In the genomic region with DNA sequence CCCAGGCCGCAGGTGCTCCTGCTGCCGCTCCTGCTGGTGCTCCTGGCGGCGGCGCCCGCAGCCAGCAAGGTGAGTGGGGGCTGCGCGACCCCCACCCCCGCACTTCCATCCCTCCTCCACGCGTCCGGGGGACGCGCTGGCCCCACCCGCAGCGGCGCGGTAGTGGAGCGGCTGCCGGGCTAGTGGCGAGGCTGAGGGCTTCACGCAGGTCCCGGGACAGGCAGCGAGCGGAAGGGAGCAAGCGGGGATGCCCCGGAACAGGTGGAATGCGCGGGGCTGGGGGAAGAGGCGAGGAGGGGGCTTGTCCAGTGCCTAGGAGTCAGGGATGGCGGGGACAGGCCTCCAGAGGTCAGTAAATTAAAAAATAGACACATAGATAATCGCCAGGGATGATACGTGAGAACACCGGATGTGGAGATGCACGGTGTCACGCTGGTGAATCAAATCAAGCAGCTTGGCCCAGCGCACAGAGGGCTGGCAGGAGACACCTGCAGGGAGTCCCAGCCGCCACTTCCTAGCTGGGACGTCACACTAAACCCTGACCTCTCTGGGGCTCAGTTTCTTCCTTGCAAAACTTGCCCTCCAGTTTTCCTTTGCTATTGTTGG, we compare ENCODE assay signal across 8 cellular contexts. TPM values are rescaled to one million over a fixed set of nuclear protein-coding genes. Genes with fewer than 3 reads are reported as not detected.
DNase-seq lines count a peak whose midpoint lies in the region; ATAC-seq and TF ChIP-seq lines count a peak whose summit lies in the region.

No MANE protein-coding gene starts in this region.

- H2AFZ ChIP-seq in H9 (ENCODE audit: low read length) (no peak overlapping the region), MM.1S (ENCODE audit: low read length) (peak overlapping the region; percentile 95)

- H3K79me2 ChIP-seq in H9 (ENCODE audit: insufficient read depth, low read length) (no peaks in the 10 kb centered on the region), MM.1S (ENCODE audit: low read length) (peaks cover 57% of the 10 kb centered on the region)

- peak; percentile 64 for ATAC-seq in mucosa of descending colon

- no peaks in the 10 kb centered on the region for H3K9me3 ChIP-seq in H9 (ENCODE audit: control insufficient read depth, low read depth, low read length)
- H3K9me3 ChIP-seq in MM.1S (replicated peaks; ENCODE audit: insufficient read depth, low read length): no peaks in the 10 kb centered on the region
- no peaks in the 10 kb centered on the region for H3K9me3 ChIP-seq in mucosa of descending colon

- H3K36me3 ChIP-seq in MM.1S (replicated peaks; ENCODE audit: insufficient read depth, low read length): no peaks in the 10 kb centered on the region
- no peaks in the 10 kb centered on the region for H3K36me3 ChIP-seq in mucosa of descending colon (ENCODE audit: low read depth)

- H3K4me3 ChIP-seq in MM.1S (ENCODE audit: low read length): peak overlapping the region; percentile 98
- H3K4me3 ChIP-seq in coronary artery: peak overlapping the region; percentile 85
- no peak overlapping the region for H3K4me3 ChIP-seq in mucosa of descending colon

- no peaks in the 10 kb centered on the region for H3K36me3 Mint-ChIP-seq in activated CD4-positive, alpha-beta T cell treated with anti-CD3 and anti-CD28 coated beads, Interleukin-2, amount 10 ng/mL, durations not matched to agents 24 days and 14 days (ENCODE audit: low read depth)
- H3K36me3 Mint-ChIP-seq in H9 (ENCODE audit: insufficient read depth in 1 of 3, low read depth in 3 of 3): no peaks in the 10 kb centered on the region; a peak in 1 of 7 replicates

- intact Hi-C loops in activated CD4-positive, alpha-beta T cell treated with anti-CD3 and anti-CD28 coated beads, Interleukin-2, amount 10 ng/mL, durations not matched to agents 24 days and 14 days (cut with micrococcal nuclease): no loop called here
- intact Hi-C loops in mucosa of descending colon (cut with DNase I, micrococcal nuclease): no loop called here

- H2BK12ac ChIP-seq in H9 (ENCODE audit: insufficient read length, low read depth, low read length): no peak overlapping the region

- peak overlapping the region; percentile 67 for H3K4me3 Mint-ChIP-seq in activated CD4-positive, alpha-beta T cell treated with anti-CD3 and anti-CD28 coated beads, Interleukin-2, amount 10 ng/mL, durations not matched to agents 24 days and 14 days
- H3K4me3 Mint-ChIP-seq in H9: peak overlapping the region; percentile 74 to 82

- H2BK5ac ChIP-seq in H9 (ENCODE audit: insufficient read length, low read length): no peak overlapping the region

- H4K5ac ChIP-seq in H9 (ENCODE audit: insufficient read length, low read depth, low read length): no peak overlapping the region

- no peaks in the 10 kb centered on the region for H3K79me1 ChIP-seq in H9 (ENCODE audit: insufficient read depth, low read depth, low read length, poor library complexity, severe bottlenecking)

- no peak overlapping the region for H3K27ac Mint-ChIP-seq in activated CD4-positive, alpha-beta T cell treated with anti-CD3 and anti-CD28 coated beads, Interleukin-2, amount 10 ng/mL, durations not matched to agents 24 days and 14 days
- H3K27ac Mint-ChIP-seq in H9: no peak overlapping the region

- H3K56ac ChIP-seq in H9 (ENCODE audit: insufficient read length, low read depth, low read length): no peak overlapping the region

- peak overlapping the region; percentile 73 for H3K4me2 ChIP-seq in H9 (ENCODE audit: insufficient read depth, insufficient read length, low read length)
- H3K4me2 ChIP-seq in MM.1S (ENCODE audit: low read depth, low read length): peak overlapping the region; percentile 94

- H3K9me3 Mint-ChIP-seq in activated CD4-positive, alpha-beta T cell treated with anti-CD3 and anti-CD28 coated beads, Interleukin-2, amount 10 ng/mL, durations not matched to agents 24 days and 14 days: no peaks in the 10 kb centered on the region
- H3K9me3 Mint-ChIP-seq in H9: no peaks in the 10 kb centered on the region; a peak in 1 of 5 replicates

- WGBS in H9 (ENCODE audit: extremely low coverage, insufficient read length, low lambda C conversion rate): no CpG with 5 or more reads among the region's 39 CpGs

- peak; percentile 65 for DNase-seq in activated CD4-positive, alpha-beta T cell treated with anti-CD3 and anti-CD28 coated beads, Interleukin-2, amount 10 ng/mL, durations not matched to agents 24 days and 14 days
- no peak for DNase-seq in activated CD4-positive, alpha-beta T cell treated with anti-CD3 and anti-CD28 coated beads for 4 hours
- DNase-seq in H9 (peak; percentile 55), MM.1S (peak; percentile 84), coronary artery (ENCODE audit: low spot score) (no peak), mucosa of descending colon (peak; percentile 27 to 65 (median 42)), DMS153 treated with DMSO at 0.1 percent for 48 hours (lab: John Stamatoyannopoulos, UW; ENCODE audit: unreplicated experiment) (no peak), T1000 (lab: John Stamatoyannopoulos, UW) (no peak)

- no peak overlapping the region for H2BK20ac ChIP-seq in H9 (ENCODE audit: low read depth, low read length, poor library complexity, severe bottlenecking)

- H4K8ac ChIP-seq in H9 (replicated peaks; ENCODE audit: insufficient read length, low read depth, low read length): no peak overlapping the region

- H3K27ac ChIP-seq in H9 (ENCODE audit: insufficient read length, low read depth, low read length) (no peak overlapping the region), MM.1S (ENCODE audit: low read length) (peak overlapping the region; percentile 95), coronary artery (peak overlapping the region; percentile 75 to 88)

- TF ChIP-seq CTCF in H9 (conservative IDR thresholded peaks at IDR 0.05) (no peak), MM.1S (IDR thresholded peaks at IDR 0.05; ENCODE audit: low read length) (no peak), coronary artery (IDR thresholded peaks at IDR 0.05) (no peak), mucosa of descending colon (IDR thresholded peaks at IDR 0.05) (no peak)

- no peaks in the 10 kb centered on the region; the same call in 1 of the 2 replicates for H3K4me1 ChIP-seq in H9 (ENCODE audit: insufficient read depth, low read length)
- H3K4me1 ChIP-seq in MM.1S (ENCODE audit: low read length): peaks cover 30% of the 10 kb centered on the region
- peaks cover 15% of the 10 kb centered on the region for H3K4me1 ChIP-seq in mucosa of descending colon (ENCODE audit: low read depth)

- peaks cover 14% of the 10 kb centered on the region for H3K23me2 ChIP-seq in H9 (ENCODE audit: insufficient read length, low read depth, low read length, poor library complexity, severe bottlenecking)

- no peak overlapping the region for H2BK120ac ChIP-seq in H9 (ENCODE audit: low read depth, low read length, poor library complexity, severe bottlenecking)

- no peak overlapping the region for H3K23ac ChIP-seq in H9 (ENCODE audit: insufficient read length, low read depth, low read length)

- no peak overlapping the region for H3K18ac ChIP-seq in H9 (ENCODE audit: insufficient read length, low read depth, low read length)

- H3K9me2 ChIP-seq in MM.1S (replicated peaks; ENCODE audit: insufficient read depth, low read length): no peaks in the 10 kb centered on the region

- H4K20me1 ChIP-seq in H9 (ENCODE audit: control insufficient read depth, insufficient read depth, insufficient read length) (no peaks in the 10 kb centered on the region), MM.1S (ENCODE audit: insufficient read depth, low read length) (no peaks in the 10 kb centered on the region)

- H3K27me3 ChIP-seq in H9 (ENCODE audit: insufficient read depth, low read length) (peaks cover 6% of the 10 kb centered on the region; the same call in 1 of the 2 replicates), MM.1S (replicated peaks; ENCODE audit: insufficient read depth, low read length) (no peaks in the 10 kb centered on the region)

- peaks cover 23% of the 10 kb centered on the region for H3F3A ChIP-seq in MM.1S (ENCODE audit: insufficient read depth, low read length)

- H2AK5ac ChIP-seq in H9 (ENCODE audit: insufficient read length, low read length): no peak overlapping the region

- no peak overlapping the region for H3K9ac ChIP-seq in H9 (ENCODE audit: extremely low read depth, insufficient read length, low read length)
- peak overlapping the region; percentile 92 for H3K9ac ChIP-seq in MM.1S (ENCODE audit: low read length)

- H2BK15ac ChIP-seq in H9 (ENCODE audit: low read depth, low read length): no peak overlapping the region

- no peak overlapping the region for H4K91ac ChIP-seq in H9 (ENCODE audit: insufficient read length, low read depth, low read length)

- peaks cover 50% of the 10 kb centered on the region for H3K27me3 Mint-ChIP-seq in activated CD4-positive, alpha-beta T cell treated with anti-CD3 and anti-CD28 coated beads, Interleukin-2, amount 10 ng/mL, durations not matched to agents 24 days and 14 days
- H3K27me3 Mint-ChIP-seq in H9 (ENCODE audit: low read depth): peaks cover 55% of the 10 kb centered on the region

- no peak overlapping the region for H3K4ac ChIP-seq in H9 (ENCODE audit: low read depth, low read length)

- H3K4me1 Mint-ChIP-seq in activated CD4-positive, alpha-beta T cell treated with anti-CD3 and anti-CD28 coated beads, Interleukin-2, amount 10 ng/mL, durations not matched to agents 24 days and 14 days: peaks cover 4% of the 10 kb centered on the region
- H3K4me1 Mint-ChIP-seq in H9: peaks cover 10 to 19% of the 10 kb centered on the region in 2 experiments

- no peak overlapping the region for H3T11ph ChIP-seq in H9 (ENCODE audit: low read length)

- H3K14ac ChIP-seq in H9 (ENCODE audit: insufficient read depth, low read length): no peak overlapping the region; the same call in 1 of the 2 replicates

RNA-seq across cellular contexts. Expression of gene COL4A3, which starts 0.4 kb away (rescaled TPM):
- total RNA-seq in activated CD4-positive, alpha-beta T cell treated with anti-CD3 and anti-CD28 coated beads, Interleukin-2, amount 10 ng/mL, durations not matched to agents 24 days and 14 days: not detected in 2 replicates
- total RNA-seq in H9 (2021): 0.15 and 0.64 TPM in 2 replicates
- under 1 TPM; 0.16 to 0.36 (median 0.32) TPM for total RNA-seq in mucosa of descending colon

RNA-seq across cellular contexts. Expression of gene COL4A4, which starts 0.8 kb away (rescaled TPM):
- not detected in 2 replicates for total RNA-seq in activated CD4-positive, alpha-beta T cell treated with anti-CD3 and anti-CD28 coated beads, Interleukin-2, amount 10 ng/mL, durations not matched to agents 24 days and 14 days
- total RNA-seq in H9 (2021): 0.92 and 1.2 TPM in 2 replicates
- total RNA-seq in mucosa of descending colon: 1 to 10 TPM in 2 of 3 donors, under 1 TPM in 1; 0.44 to 1.2 (median 1.1) TPM

Comparison
In these comparisons a context has a peak if more than half of its experiments do, and no peak if none do; other contexts are left out.
1. DNase-seq: peak in activated CD4-positive, alpha-beta T cell treated with anti-CD3 and anti-CD28 coated beads, Interleukin-2, amount 10 ng/mL, durations not matched to agents 24 days and 14 days (single experiment), H9 (single experiment), MM.1S (single experiment) and mucosa of descending colon (3 of 3); none in activated CD4-positive, alpha-beta T cell treated with anti-CD3 and anti-CD28 coated beads for 4 hours (0 of 2), coronary artery (single experiment), DMS153 treated with DMSO at 0.1 percent for 48 hours (single experiment) and T1000 (single experiment).